In genomic region chr9:133058550-133059320, GRCh38 we compare ENCODE assay signal across 1 cellular context.
A peak's percentile ranks its signal among the peaks of the same experiment; 100 is the strongest.
TF ChIP-seq lines count a peak whose summit lies in the region.

No MANE protein-coding gene starts in this region.

TF ChIP-seq in K562, 482 proteins besides CTCF, POLR2A, EP300 and RAD21 (continued from another document and continues in another):
- no peak for TF ChIP-seq ZNF592 (IDR thresholded peaks at IDR 0.05)
- peak; percentile 60; the same call in 1 of the 2 replicates for TF ChIP-seq RNF2 (IDR thresholded peaks at IDR 0.05)
- no peak for TF ChIP-seq RERE (CRISPR knock-in tag; IDR thresholded peaks at IDR 0.05; ENCODE audit: borderline replicate concordance)
- no peak for TF ChIP-seq SRSF1 (IDR thresholded peaks at IDR 0.05; ENCODE audit: low read depth, low read length)
- TF ChIP-seq ZNF830 (CRISPR knock-in tag; IDR thresholded peaks at IDR 0.05): no peak
- no peak for TF ChIP-seq CSDE1 (IDR thresholded peaks at IDR 0.05)
- TF ChIP-seq ATF4 (CRISPR knock-in tag; IDR thresholded peaks at IDR 0.05): no peak
- TF ChIP-seq ZBTB1 (CRISPR knock-in tag; IDR thresholded peaks at IDR 0.05; ENCODE audit: borderline replicate concordance, low read depth): peak; percentile 57; the same call in 1 of the 2 replicates
- no peak for TF ChIP-seq RBM25 (IDR thresholded peaks at IDR 0.05; ENCODE audit: low read depth, low read length, severe bottlenecking)
- TF ChIP-seq NKRF (IDR thresholded peaks at IDR 0.05; ENCODE audit: borderline replicate concordance): no peak
- no peak for TF ChIP-seq GABPB1 (CRISPR knock-in tag; IDR thresholded peaks at IDR 0.05)
- TF ChIP-seq SFPQ (IDR thresholded peaks at IDR 0.05; ENCODE audit: low read depth, low read length): no peak
- TF ChIP-seq DPF2 (IDR thresholded peaks at IDR 0.05): peak; percentile 65; the same call in 1 of the 2 replicates
- no peak for TF ChIP-seq ZNF584 (CRISPR knock-in tag; IDR thresholded peaks at IDR 0.05; ENCODE audit: low read depth)
- TF ChIP-seq SMAD1 (IDR thresholded peaks at IDR 0.05; ENCODE audit: low read depth, low read length, partially characterized antibody): no peak
- TF ChIP-seq NEUROD1 (IDR thresholded peaks at IDR 0.05; ENCODE audit: borderline replicate concordance, low read depth, low read length, partially characterized antibody): no peak
- TF ChIP-seq RBM34 (IDR thresholded peaks at IDR 0.05; ENCODE audit: borderline replicate concordance, insufficient read depth, low read length): no peak
- TF ChIP-seq ZNF586 (CRISPR knock-in tag; conservative IDR thresholded peaks at IDR 0.05): no peak
- TF ChIP-seq CHD4 (IDR thresholded peaks at IDR 0.05; ENCODE audit: insufficient read depth, insufficient replicate concordance, low read depth, low read length, poor library complexity, severe bottlenecking): no peak
- TF ChIP-seq ZNF347 (CRISPR knock-in tag; IDR thresholded peaks at IDR 0.05; ENCODE audit: low read depth): no peak
- no peak for TF ChIP-seq ZNF224 (CRISPR knock-in tag; IDR thresholded peaks at IDR 0.05)
- no peak for TF ChIP-seq GABPB2 (CRISPR knock-in tag; conservative IDR thresholded peaks at IDR 0.05)
- no peak for TF ChIP-seq RUNX1 (IDR thresholded peaks at IDR 0.05; ENCODE audit: low read depth)
- no peak for TF ChIP-seq SETDB1 (IDR thresholded peaks at IDR 0.05; ENCODE audit: low read length)
- TF ChIP-seq THRA (IDR thresholded peaks at IDR 0.05): no peak
- peak; percentile 78; the same call in 1 of the 2 replicates for TF ChIP-seq NBN (IDR thresholded peaks at IDR 0.05; ENCODE audit: low read depth)
- no peak for TF ChIP-seq E2F3 (CRISPR knock-in tag; IDR thresholded peaks at IDR 0.05)
- TF ChIP-seq WHSC1 (IDR thresholded peaks at IDR 0.05; ENCODE audit: low read length): no peak
- TF ChIP-seq ZFP36 (IDR thresholded peaks at IDR 0.05; ENCODE audit: low read depth, low read length, partially characterized antibody): no peak
- TF ChIP-seq BACH1 (tag; IDR thresholded peaks at IDR 0.05): no peak
- TF ChIP-seq RBFOX2 (IDR thresholded peaks at IDR 0.05; ENCODE audit: low read depth, low read length): 0 out of 2 replicates have a peak, but pooled peaks have one; percentile 23
- no peak for TF ChIP-seq KAT7 (CRISPR knock-in tag; IDR thresholded peaks at IDR 0.05; ENCODE audit: borderline replicate concordance)
- no peak for TF ChIP-seq NCOA6 (IDR thresholded peaks at IDR 0.05)
- no peak for TF ChIP-seq CBX5 (IDR thresholded peaks at IDR 0.05; ENCODE audit: borderline replicate concordance, low read depth)
- TF ChIP-seq HNRNPLL (IDR thresholded peaks at IDR 0.05; ENCODE audit: low read depth, low read length, poor library complexity, severe bottlenecking): no peak
- TF ChIP-seq GATA2 (CRISPR knock-in tag; IDR thresholded peaks at IDR 0.05): no peak
- no peak for TF ChIP-seq ESRRB (CRISPR knock-in tag; IDR thresholded peaks at IDR 0.05; ENCODE audit: borderline replicate concordance)
- no peak for TF ChIP-seq MEF2D (tag; conservative IDR thresholded peaks at IDR 0.05; ENCODE audit: low read depth)
- no peak for TF ChIP-seq HNRNPL (IDR thresholded peaks at IDR 0.05; ENCODE audit: low read depth, low read length)
- TF ChIP-seq XRCC4 (IDR thresholded peaks at IDR 0.05; ENCODE audit: extremely low read depth, insufficient read depth, insufficient read length): no peak
- no peak for TF ChIP-seq ZNF764 (CRISPR knock-in tag; IDR thresholded peaks at IDR 0.05; ENCODE audit: low read depth)
- no peak for TF ChIP-seq TAF7 (tag; IDR thresholded peaks at IDR 0.05)
